Comparison of ENCODE assay signal across 1 cellular context in the genomic region with DNA sequence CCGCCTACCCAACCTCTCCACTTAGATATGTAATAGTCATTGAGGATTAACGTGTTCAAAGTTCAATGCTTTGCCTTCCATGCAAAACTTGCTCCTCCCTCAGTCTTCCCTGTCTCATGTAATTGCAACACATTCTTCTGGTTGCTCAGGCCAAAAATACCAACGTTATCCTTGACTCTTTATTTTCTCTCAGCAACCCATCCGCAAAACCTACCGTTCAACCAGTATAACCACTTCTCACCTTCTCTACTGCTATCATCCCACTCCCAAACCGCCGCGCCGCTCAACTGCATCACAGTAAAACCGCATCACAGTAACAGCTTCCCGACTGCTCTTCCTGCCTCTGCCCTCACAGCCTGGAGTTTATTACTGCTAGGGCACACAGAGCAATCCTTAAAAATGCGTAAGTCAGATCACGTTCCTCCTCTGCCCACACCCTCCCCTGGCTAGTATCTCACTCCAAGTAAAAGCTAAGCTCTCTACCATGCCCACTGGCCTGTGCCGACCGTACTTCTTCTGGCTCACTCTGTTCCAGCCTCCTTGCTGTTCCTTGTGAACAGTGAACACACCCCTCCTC.
TF ChIP-seq lines count a peak whose summit lies in the region.

No MANE protein-coding gene starts in this region.

TF ChIP-seq in GM12878, 131 proteins besides CTCF, POLR2A, EP300 and RAD21:
- TF ChIP-seq MLLT1 (IDR thresholded peaks at IDR 0.05): no peak
- TF ChIP-seq, protein P1, sequence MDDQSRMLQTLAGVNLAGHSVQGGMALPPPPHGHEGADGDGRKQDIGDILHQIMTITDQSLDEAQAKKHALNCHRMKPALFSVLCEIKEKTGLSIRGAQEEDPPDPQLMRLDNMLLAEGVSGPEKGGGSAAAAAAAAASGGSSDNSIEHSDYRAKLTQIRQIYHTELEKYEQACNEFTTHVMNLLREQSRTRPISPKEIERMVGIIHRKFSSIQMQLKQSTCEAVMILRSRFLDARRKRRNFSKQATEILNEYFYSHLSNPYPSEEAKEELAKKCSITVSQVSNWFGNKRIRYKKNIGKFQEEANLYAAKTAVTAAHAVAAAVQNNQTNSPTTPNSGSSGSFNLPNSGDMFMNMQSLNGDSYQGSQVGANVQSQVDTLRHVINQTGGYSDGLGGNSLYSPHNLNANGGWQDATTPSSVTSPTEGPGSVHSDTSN (IDR thresholded peaks at IDR 0.05; ENCODE audit: insufficient replicate concordance, low read depth, low read length): no peak
- TF ChIP-seq MYC (IDR thresholded peaks at IDR 0.05; ENCODE audit: insufficient read depth, insufficient read length, insufficient replicate concordance, low read length, severe bottlenecking): no peak
- TF ChIP-seq RUNX3 (IDR thresholded peaks at IDR 0.05; ENCODE audit: low read length): 0 out of 2 replicates have a peak, but pooled peaks have one; percentile 13
- TF ChIP-seq CHD4 (IDR thresholded peaks at IDR 0.05): no peak
- TF ChIP-seq ATF3 (IDR thresholded peaks at IDR 0.05; ENCODE audit: borderline replicate concordance, extremely low read depth, low read depth, low read length): no peak
TF ChIP-seq in GM12878: peak in this region for 1.
